ENCODE assay signal across 12 cellular contexts in genomic region chr20:15895560-15896084, GRCh38.
DNase-seq lines count a peak whose midpoint lies in the region; ATAC-seq and TF ChIP-seq lines count a peak whose summit lies in the region.
"Had no signal": no experiment of that assay in that cellular context is flagged by ENCODE, and none has a peak within 500 bp of the region (broad histone marks: within the 10 kb centered on the region; RNA-seq: fewer than 3 reads in every experiment).

No MANE protein-coding gene starts in this region.

- H3K4me3 Mint-ChIP-seq in activated T-helper 17 cell treated with anti-CD3 and anti-CD28 coated beads, Interleukin-2, amount 50 U/mL, for 72 hours: no peak overlapping the region
- H3K4me3 Mint-ChIP-seq: activated naive CD8-positive, alpha-beta T cell had no signal

- H3K27me3 ChIP-seq in gastroesophageal sphincter: no peaks in the 10 kb centered on the region

- no peak overlapping the region for H3K4me3 ChIP-seq in gastroesophageal sphincter

- DNase-seq in amniotic stem cell (lab: John Stamatoyannopoulos, UW) (no peak), anterior cingulate cortex (lab: John Stamatoyannopoulos, UW) (no peak), Right ventricle myocardium inferior (ENCODE audit: missing footprints) (no peak)
- DNase-seq: Caco-2, NCI-H187 had no signal

- TF ChIP-seq CTCF in gastroesophageal sphincter (IDR thresholded peaks at IDR 0.05): no peak

- no peaks in the 10 kb centered on the region for H3K36me3 Mint-ChIP-seq in activated T-helper 17 cell treated with anti-CD3 and anti-CD28 coated beads, Interleukin-2, amount 50 U/mL, for 72 hours (ENCODE audit: low read depth)
- H3K36me3 Mint-ChIP-seq: activated naive CD8-positive, alpha-beta T cell had no signal

- no peak for TF ChIP-seq EP300 in gastroesophageal sphincter (IDR thresholded peaks at IDR 0.05)

- H3K9me3 Mint-ChIP-seq in activated T-helper 17 cell treated with anti-CD3 and anti-CD28 coated beads, Interleukin-2, amount 50 U/mL, for 72 hours: peaks cover 16% of the 10 kb centered on the region

- H3K27me3 Mint-ChIP-seq in activated T-helper 17 cell treated with anti-CD3 and anti-CD28 coated beads, Interleukin-2, amount 50 U/mL, for 72 hours: no peaks in the 10 kb centered on the region
- H3K27me3 Mint-ChIP-seq: activated naive CD8-positive, alpha-beta T cell had no signal

- H3K27ac Mint-ChIP-seq in activated T-helper 17 cell treated with anti-CD3 and anti-CD28 coated beads, Interleukin-2, amount 50 U/mL, for 72 hours: no peak overlapping the region
- H3K27ac Mint-ChIP-seq: activated naive CD8-positive, alpha-beta T cell had no signal

- H3K4me1 Mint-ChIP-seq in activated T-helper 17 cell treated with anti-CD3 and anti-CD28 coated beads, Interleukin-2, amount 50 U/mL, for 72 hours: no peaks in the 10 kb centered on the region

- H3K27ac ChIP-seq in gastroesophageal sphincter: no peak overlapping the region

- no peaks in the 10 kb centered on the region for H3K36me3 ChIP-seq in gastroesophageal sphincter

- intact Hi-C loops in Right ventricle myocardium inferior (cut with DNase I): no loop called here

- peak; percentile 92 for ATAC-seq in GM18499 (IDR thresholded peaks at IDR 0.05; ENCODE audit: insufficient read depth, unreplicated experiment)
- ATAC-seq in GM19463 (IDR thresholded peaks at IDR 0.05; ENCODE audit: unreplicated experiment): peak; percentile 85
- peak; percentile 94 for ATAC-seq in HG03060 (IDR thresholded peaks at IDR 0.05; ENCODE audit: low read depth, unreplicated experiment)
- ATAC-seq in activated T-helper 17 cell treated with anti-CD3 and anti-CD28 coated beads, Interleukin-2, amount 50 U/mL, for 72 hours (replicated peaks): peak; percentile 83
- ATAC-seq in gastroesophageal sphincter: no peak
- ATAC-seq in Right ventricle myocardium inferior: no peak
- ATAC-seq: HCT116 had no signal

- H3K4me1 ChIP-seq in gastroesophageal sphincter: peaks cover 0 to 19% (median 0%) of the 10 kb centered on the region in 3 donors
- H3K4me1 ChIP-seq: Caco-2 had no signal

- no peaks in the 10 kb centered on the region for H3K9me3 ChIP-seq in gastroesophageal sphincter
- H3K9me3 ChIP-seq: Caco-2 had no signal

- no peak for TF ChIP-seq POLR2A in gastroesophageal sphincter (IDR thresholded peaks at IDR 0.05)

- WGBS in gastroesophageal sphincter (ENCODE audit: low coverage in 1 of 2), 2 donors: 61 to 70% methylated on average over 5 to 6 of the region's 6 CpGs

Comparison
In these comparisons a context has a peak if more than half of its experiments do, and no peak if none do; other contexts are left out.
1. ATAC-seq: peak in GM18499 (single experiment), GM19463 (single experiment), HG03060 (single experiment) and activated T-helper 17 cell treated with anti-CD3 and anti-CD28 coated beads, Interleukin-2, amount 50 U/mL, for 72 hours (single experiment); none in gastroesophageal sphincter (single experiment) and Right ventricle myocardium inferior (single experiment).